19 cellular contexts compared by ENCODE assay signal in the genomic region with DNA sequence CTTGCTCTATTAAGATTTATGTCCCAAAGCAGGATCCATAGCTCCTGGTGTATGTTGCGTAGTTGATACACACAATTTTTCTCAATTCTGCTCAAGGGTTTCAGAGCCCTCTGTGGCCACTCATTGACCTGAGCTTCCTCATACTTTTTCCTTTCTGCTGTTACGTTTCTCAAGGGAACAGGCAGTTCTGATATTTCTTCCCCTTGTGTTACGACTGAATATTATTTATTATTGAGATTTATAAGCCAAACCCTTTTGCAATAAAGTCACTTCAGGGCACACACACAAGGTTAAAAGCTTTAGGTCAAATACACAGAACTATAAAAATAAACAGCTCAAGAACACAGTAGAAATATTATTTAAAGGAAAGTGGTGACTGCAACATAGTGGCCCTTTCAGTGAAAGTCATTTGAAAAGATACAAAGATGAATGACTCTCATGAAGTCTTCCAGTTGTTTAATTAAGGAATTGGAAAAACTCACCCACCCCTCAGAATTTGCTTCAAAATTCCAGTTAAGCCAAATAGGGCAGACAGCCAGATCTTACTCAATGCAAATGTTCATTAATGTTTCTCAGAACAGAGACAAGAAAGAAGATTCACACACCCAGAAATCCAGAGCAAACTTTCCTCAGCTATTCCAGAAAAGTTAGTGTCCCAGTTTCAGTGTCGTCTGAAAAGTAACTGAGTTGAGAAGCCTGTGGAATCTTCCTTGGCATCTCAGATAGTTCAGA.
DNase-seq lines count a peak whose midpoint lies in the region; ATAC-seq and TF ChIP-seq lines count a peak whose summit lies in the region.
"Had no signal": no experiment of that assay in that cellular context is flagged by ENCODE, and none has a peak within 500 bp of the region (broad histone marks: within the 10 kb centered on the region; RNA-seq: fewer than 3 reads in every experiment).

No MANE protein-coding gene starts in this region.

- no peaks in the 10 kb centered on the region for H4K20me1 ChIP-seq in GM23338 (replicated peaks; ENCODE audit: insufficient read depth)

- intact Hi-C loops in esophagus muscularis mucosa (cut with DNase I): no loop called here
- intact Hi-C loops in sciatic nerve (cut with DNase I): no loop called here

- no peak overlapping the region for H2AFZ ChIP-seq in GM23338

- H3K36me3 Mint-ChIP-seq in CD4-positive, CD25-positive, alpha-beta regulatory T cell: no peaks in the 10 kb centered on the region
- H3K36me3 Mint-ChIP-seq in GM23338 (ENCODE audit: low read depth): no peaks in the 10 kb centered on the region; the same call in 2 of the 3 replicates

- peak overlapping the region; percentile 57 for H3K4me3 ChIP-seq in CD4-positive, CD25-positive, alpha-beta regulatory T cell (ENCODE audit: low read depth, low read length)
- no peak overlapping the region for H3K4me3 ChIP-seq in GM23338
- no peak overlapping the region for H3K4me3 ChIP-seq in esophagus muscularis mucosa
- H3K4me3 ChIP-seq: esophagus squamous epithelium, GM12878, MG63 had no signal

- no peaks in the 10 kb centered on the region for H3K79me2 ChIP-seq in GM23338 (replicated peaks; ENCODE audit: insufficient read depth)

- no peaks in the 10 kb centered on the region for H3K27me3 ChIP-seq in CD4-positive, CD25-positive, alpha-beta regulatory T cell (ENCODE audit: control insufficient read depth, insufficient read depth, low read length)
- H3K27me3 ChIP-seq in GM23338 (ENCODE audit: insufficient read depth): no peaks in the 10 kb centered on the region
- H3K27me3 ChIP-seq in esophagus muscularis mucosa: no peaks in the 10 kb centered on the region
- H3K27me3 ChIP-seq: esophagus squamous epithelium, MG63 had no signal

- H3K27ac Mint-ChIP-seq in CD4-positive, CD25-positive, alpha-beta regulatory T cell: peak overlapping the region; percentile 38 to 44 (median 42)
- H3K27ac Mint-ChIP-seq in GM23338: 0 out of 2 replicates have a peak overlapping the region, but pooled peaks have one; percentile 16
- H3K27ac Mint-ChIP-seq: activated CD4-positive, alpha-beta T cell treated with anti-CD3 and anti-CD28 coated beads, Interleukin-2, amount 10 ng/mL, durations not matched to agents 24 days and 14 days had no signal

- no peak for DNase-seq in CD4-positive, CD25-positive, alpha-beta regulatory T cell
- DNase-seq in GM23338 (ENCODE audit: low spot score) (no peak), esophagus muscularis mucosa (ENCODE audit: extremely low spot score) (no peak), sciatic nerve (ENCODE audit: low spot score) (no peak), activated gamma-delta T cell (lab: John Stamatoyannopoulos, UW) (no peak), superior temporal gyrus (ENCODE audit: extremely low spot score) (no peak)
- no peak for DNase-seq in stimulated activated naive CD4-positive, alpha-beta T cell treated with Interleukin-2 at 50 U/mL for 16 hours (lab: John Stamatoyannopoulos, UW)
- DNase-seq: DMS53; effector CD8-positive, alpha-beta T cell; esophagus squamous epithelium; glutamatergic neuron; MG63; NCI-H2171 treated with DMSO at 0.1 percent for 48 hours; NCI-H526 treated with DMSO at 0.1 percent for 48 hours; nucleus accumbens; SW 1271 had no signal

- 0 out of 2 replicates have a peak, but pooled peaks cover 10% of the 10 kb centered on the region for H3K9me2 ChIP-seq in GM23338 (ENCODE audit: insufficient read depth)

- peaks cover 2 to 26% (median 7%) of the 10 kb centered on the region in 7 donors for H3K9me3 Mint-ChIP-seq in CD4-positive, CD25-positive, alpha-beta regulatory T cell
- peaks cover 9% of the 10 kb centered on the region for H3K9me3 Mint-ChIP-seq in GM23338

- TF ChIP-seq POLR2A in esophagus muscularis mucosa (IDR thresholded peaks at IDR 0.05; ENCODE audit: low read depth): no peak

- peak overlapping the region; percentile 2 to 68 (median 26) for H3K4me3 Mint-ChIP-seq in CD4-positive, CD25-positive, alpha-beta regulatory T cell
- H3K4me3 Mint-ChIP-seq in GM23338: no peak overlapping the region
- H3K4me3 Mint-ChIP-seq: activated CD4-positive, alpha-beta T cell treated with anti-CD3 and anti-CD28 coated beads, Interleukin-2, amount 10 ng/mL, durations not matched to agents 24 days and 14 days had no signal

- no peak for ATAC-seq in CD4-positive, CD25-positive, alpha-beta regulatory T cell (ENCODE audit: low read depth in 2 of 2)
- no peak for ATAC-seq in GM23338
- peak; percentile 89 for ATAC-seq in sciatic nerve
- no peak for ATAC-seq in GM18517 (IDR thresholded peaks at IDR 0.05; ENCODE audit: unreplicated experiment)
- ATAC-seq: GM12878 had no signal

- no peaks in the 10 kb centered on the region for H3F3A ChIP-seq in GM23338 (replicated peaks; ENCODE audit: low read depth)

- 51% methylated on average over 4 of the region's 4 CpGs for WGBS in esophagus muscularis mucosa

- no peak for TF ChIP-seq EP300 in esophagus muscularis mucosa (IDR thresholded peaks at IDR 0.05)

- no peak overlapping the region for H3K4me2 ChIP-seq in GM23338

- H3K4me1 ChIP-seq in CD4-positive, CD25-positive, alpha-beta regulatory T cell (ENCODE audit: control insufficient read depth, insufficient read depth, low read length, poor library complexity, severe bottlenecking): peaks cover 24% of the 10 kb centered on the region
- H3K4me1 ChIP-seq in GM23338 (ENCODE audit: insufficient read depth) (no peaks in the 10 kb centered on the region), esophagus muscularis mucosa (peaks cover 0 to 18% (median 14%) of the 10 kb centered on the region in 4 donors)

- H3K27me3 Mint-ChIP-seq in CD4-positive, CD25-positive, alpha-beta regulatory T cell: no peaks in the 10 kb centered on the region
- no peaks in the 10 kb centered on the region for H3K27me3 Mint-ChIP-seq in GM23338 (ENCODE audit: insufficient read depth, low read depth, poor library complexity)

- H3K27ac ChIP-seq in CD4-positive, CD25-positive, alpha-beta regulatory T cell (ENCODE audit: insufficient read depth, low read length, poor library complexity, severe bottlenecking): peak overlapping the region; percentile 15
- H3K27ac ChIP-seq in GM23338 (ENCODE audit: low read depth) (no peak overlapping the region), esophagus muscularis mucosa (replicated peaks in 1 of 4) (peak overlapping the region; percentile 15 to 41 (median 16))

- peaks cover 19 to 44% (median 24%) of the 10 kb centered on the region in 4 donors for H3K4me1 Mint-ChIP-seq in CD4-positive, CD25-positive, alpha-beta regulatory T cell
- no peaks in the 10 kb centered on the region for H3K4me1 Mint-ChIP-seq in GM23338

- no peaks in the 10 kb centered on the region for H3K36me3 ChIP-seq in CD4-positive, CD25-positive, alpha-beta regulatory T cell (ENCODE audit: control insufficient read depth, insufficient read depth, low read length)
- H3K36me3 ChIP-seq in GM23338 (ENCODE audit: insufficient read depth) (no peaks in the 10 kb centered on the region), esophagus muscularis mucosa (no peaks in the 10 kb centered on the region)
- H3K36me3 ChIP-seq: esophagus squamous epithelium, MG63 had no signal

- TF ChIP-seq CTCF in GM23338 (conservative IDR thresholded peaks at IDR 0.05; ENCODE audit: low read depth in 2 of 2): no peak
- TF ChIP-seq CTCF in esophagus muscularis mucosa (IDR thresholded peaks at IDR 0.05): no peak

- H3K9me3 ChIP-seq in CD4-positive, CD25-positive, alpha-beta regulatory T cell (ENCODE audit: control insufficient read depth in 2 of 2, low read length in 2 of 2): peaks cover 0 to 1% of the 10 kb centered on the region in 2 experiments
- H3K9me3 ChIP-seq in esophagus muscularis mucosa: peaks cover 0 to 22% (median 12%) of the 10 kb centered on the region in 4 donors

TF ChIP-seq in GM23338, 12 proteins besides CTCF, POLR2A, EP300 and RAD21 (continues in another document):
- TF ChIP-seq POLR2AphosphoS5 (IDR thresholded peaks at IDR 0.05; ENCODE audit: low read depth): no peak
- no peak for TF ChIP-seq ZNF331 (CRISPR knock-in tag; IDR thresholded peaks at IDR 0.05; ENCODE audit: low read depth)
- TF ChIP-seq STAT1 (IDR thresholded peaks at IDR 0.05; ENCODE audit: unreplicated experiment): no peak
- TF ChIP-seq NANOG (IDR thresholded peaks at IDR 0.05; ENCODE audit: borderline replicate concordance): no peak
- TF ChIP-seq, protein P1, sequence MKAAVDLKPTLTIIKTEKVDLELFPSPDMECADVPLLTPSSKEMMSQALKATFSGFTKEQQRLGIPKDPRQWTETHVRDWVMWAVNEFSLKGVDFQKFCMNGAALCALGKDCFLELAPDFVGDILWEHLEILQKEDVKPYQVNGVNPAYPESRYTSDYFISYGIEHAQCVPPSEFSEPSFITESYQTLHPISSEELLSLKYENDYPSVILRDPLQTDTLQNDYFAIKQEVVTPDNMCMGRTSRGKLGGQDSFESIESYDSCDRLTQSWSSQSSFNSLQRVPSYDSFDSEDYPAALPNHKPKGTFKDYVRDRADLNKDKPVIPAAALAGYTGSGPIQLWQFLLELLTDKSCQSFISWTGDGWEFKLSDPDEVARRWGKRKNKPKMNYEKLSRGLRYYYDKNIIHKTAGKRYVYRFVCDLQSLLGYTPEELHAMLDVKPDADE (IDR thresholded peaks at IDR 0.05): no peak
- no peak for TF ChIP-seq ZNF114 (CRISPR knock-in tag; IDR thresholded peaks at IDR 0.05)
- no peak for TF ChIP-seq EZH2phosphoT487 (IDR thresholded peaks at IDR 0.05; ENCODE audit: unreplicated experiment)
- no peak for TF ChIP-seq JUNB (IDR thresholded peaks at IDR 0.05; ENCODE audit: unreplicated experiment)
